1 cellular context compared by ENCODE assay signal in the genomic region with DNA sequence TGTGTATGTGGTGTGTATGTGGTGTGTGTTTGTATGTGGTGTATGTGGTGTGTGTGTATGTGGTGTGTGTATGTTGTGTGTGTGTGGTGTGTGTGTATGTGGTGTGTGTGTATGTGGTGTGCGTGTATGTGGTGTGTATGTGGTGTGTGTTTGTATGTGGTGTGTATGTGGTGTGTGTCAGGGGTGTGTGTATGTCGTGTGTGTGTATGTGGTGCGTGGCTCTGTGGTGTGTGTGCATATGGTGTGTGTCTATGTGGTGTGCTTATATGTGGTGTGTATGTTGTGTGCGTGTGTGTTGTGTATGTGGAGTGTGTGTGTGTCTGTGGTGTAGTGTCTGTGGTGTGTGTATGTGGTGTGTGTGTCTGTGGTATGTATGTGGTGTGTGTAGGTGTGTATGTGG.
TF ChIP-seq lines count a peak whose summit lies in the region.

No MANE protein-coding gene starts in this region.

TF ChIP-seq in endothelial cell of umbilical vein, 7 proteins besides CTCF, POLR2A, EP300 and RAD21:
- TF ChIP-seq MYC (IDR thresholded peaks at IDR 0.05; ENCODE audit: low read depth, low read length) (no peak), JUN (IDR thresholded peaks at IDR 0.05; ENCODE audit: borderline replicate concordance, insufficient read depth, insufficient read length, low read depth) (no peak), EZH2 (IDR thresholded peaks at IDR 0.05; ENCODE audit: borderline replicate concordance, low read depth, low read length, severe bottlenecking) (no peak), GATA2 (IDR thresholded peaks at IDR 0.05; ENCODE audit: insufficient read depth, insufficient read length, low read depth, low read length) (no peak), POLR2AphosphoS5 (IDR thresholded peaks at IDR 0.05; ENCODE audit: insufficient read depth, low read depth, low read length) (no peak), FOS (IDR thresholded peaks at IDR 0.05; ENCODE audit: borderline replicate concordance, insufficient read depth, low read length) (no peak)
- TF ChIP-seq, protein P1, sequence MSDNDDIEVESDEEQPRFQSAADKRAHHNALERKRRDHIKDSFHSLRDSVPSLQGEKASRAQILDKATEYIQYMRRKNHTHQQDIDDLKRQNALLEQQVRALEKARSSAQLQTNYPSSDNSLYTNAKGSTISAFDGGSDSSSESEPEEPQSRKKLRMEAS (IDR thresholded peaks at IDR 0.05; ENCODE audit: insufficient read depth, insufficient read length), result no peak
